ENCODE assay signal across 9 cellular contexts in genomic region chr7:24727165-24728120, GRCh38. TPM values are rescaled to one million over a fixed set of nuclear protein-coding genes. Genes with fewer than 3 reads are reported as not detected.
A peak's percentile ranks its signal among the peaks of the same experiment; 100 is the strongest.
DNase-seq lines count a peak whose midpoint lies in the region; ATAC-seq and TF ChIP-seq lines count a peak whose summit lies in the region.
"Had no signal": no experiment of that assay in that cellular context is flagged by ENCODE, and none has a peak within 500 bp of the region (broad histone marks: within the 10 kb centered on the region; RNA-seq: fewer than 3 reads in every experiment).

No MANE protein-coding gene starts in this region.

- H3K36me3 ChIP-seq in sigmoid colon = no peaks in the 10 kb centered on the region

- no peak for TF ChIP-seq CTCF in sigmoid colon (IDR thresholded peaks at IDR 0.05)

- no peaks in the 10 kb centered on the region for H3K9me3 ChIP-seq in sigmoid colon

- H3K27me3 ChIP-seq in sigmoid colon = no peaks in the 10 kb centered on the region

- peak; percentile 21 for DNase-seq in iris pigment epithelial cell (ENCODE audit: low read depth)
- no peak for DNase-seq in HK-2 (ENCODE audit: unreplicated experiment)
- no peak for DNase-seq in sigmoid colon
- no peak for DNase-seq in NCI-H146 treated with DMSO at 0.1 percent for 48 hours (lab: John Stamatoyannopoulos, UW; ENCODE audit: unreplicated experiment)
- DNase-seq in SHP77 treated with DMSO at 0.1 percent for 48 hours (lab: John Stamatoyannopoulos, UW) = no peak
- DNase-seq: NCI-H526 had no signal

- intact Hi-C loops in sigmoid colon (cut with DNase I) = no loop called here

- TF ChIP-seq POLR2A in sigmoid colon (IDR thresholded peaks at IDR 0.05) = no peak

- WGBS in sigmoid colon, 2 donors = 71 to 88% methylated on average over 13 of the region's 13 CpGs

- H3K27ac ChIP-seq in sigmoid colon = no peak overlapping the region

- no peak for TF ChIP-seq EP300 in sigmoid colon (IDR thresholded peaks at IDR 0.05)

- H3K4me3 ChIP-seq in sigmoid colon = no peak overlapping the region

- H3K4me1 ChIP-seq in sigmoid colon = peaks cover 0 to 4% (median 0%) of the 10 kb centered on the region in 4 donors

- ATAC-seq in GM18858 (IDR thresholded peaks at IDR 0.05; ENCODE audit: unreplicated experiment) (peak; percentile 70), GM21786 (IDR thresholded peaks at IDR 0.05; ENCODE audit: unreplicated experiment) (peak; percentile 80), HG03575 (IDR thresholded peaks at IDR 0.05; ENCODE audit: extremely low read depth, insufficient number of reproducible peaks, low FRiP score, unreplicated experiment) (peak; percentile 63)

RNA-seq across cellular contexts. Expression of gene GSDME, which starts 29.8 kb away (rescaled TPM):
- total RNA-seq in sigmoid colon = 10 to 100 TPM in 3 of 4 donors, 1 to 10 TPM in 1; 7.1 to 11.9 (median 11.0) TPM
- polyA plus RNA-seq in sigmoid colon = 1 to 10 TPM; 1.6 to 4.2 (median 2.6) TPM
